ENCODE assay signal across 34 cellular contexts in the genomic region with DNA sequence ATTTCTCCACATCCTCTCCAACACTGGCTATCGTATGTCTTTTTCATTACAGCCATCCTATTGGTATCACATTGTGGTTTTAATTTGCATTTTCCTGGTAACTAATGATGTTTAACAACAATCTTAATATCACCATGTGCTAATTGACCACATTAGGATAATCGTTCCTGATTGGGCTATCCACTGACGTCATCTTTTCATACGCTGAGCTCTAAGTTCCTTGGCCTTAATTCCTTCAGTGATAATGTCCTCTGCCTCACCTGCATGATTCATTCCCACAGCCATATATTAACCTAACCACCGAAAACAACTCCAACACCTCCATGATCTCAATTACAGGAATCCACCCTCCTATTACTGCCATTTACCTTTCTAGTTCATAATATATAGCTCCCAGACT.
"Had no signal": no experiment of that assay in that cellular context is flagged by ENCODE, and none has a peak within 500 bp of the region (broad histone marks: within the 10 kb centered on the region; RNA-seq: fewer than 3 reads in every experiment).

No MANE protein-coding gene starts in this region.

- H3K27me3 ChIP-seq: adrenal gland, ascending aorta, body of pancreas, brain microvascular endothelial cell, breast epithelium, cardiac muscle cell had no signal

- H3K4me3 ChIP-seq: adrenal gland, ascending aorta, body of pancreas, breast epithelium, cardiac muscle cell had no signal

- H3K27ac ChIP-seq: adrenal gland, ascending aorta, body of pancreas, brain microvascular endothelial cell, breast epithelium, cardiac muscle cell had no signal

- H3K36me3 ChIP-seq: adrenal gland, ascending aorta, brain microvascular endothelial cell, breast epithelium, cardiac muscle cell had no signal

- DNase-seq: activated effector memory CD4-positive, alpha-beta T cell treated with anti-CD3 and anti-CD28 coated beads, Interleukin-2, amount 50 U/mL, for 16 hours; activated effector memory CD4-positive, alpha-beta T cell treated with Interleukin-2 at 50 U/mL for 16 hours; activated gamma-delta T cell; activated gamma-delta T cell treated with Interleukin-2 at 50 U/mL for 16 hours; activated naive CD4-positive, alpha-beta T cell; activated naive CD4-positive, alpha-beta T cell treated with anti-CD3 and anti-CD28 coated beads for 36 hours; activated naive CD4-positive, alpha-beta T cell treated with anti-CD3 and anti-CD28 coated beads, Interleukin-2, amount 10 ng/mL, durations not matched to agents 7 days and 5 days; activated naive CD4-positive, alpha-beta T cell treated with anti-CD3 and anti-CD28 coated beads, Interleukin-2, amount 50 U/mL, for 16 hours; activated naive CD4-positive, alpha-beta T cell treated with Interleukin-2 at 50 U/mL for 16 hours; activated naive CD8-positive, alpha-beta T cell treated with anti-CD3 and anti-CD28 coated beads for 36 hours; activated naive CD8-positive, alpha-beta T cell treated with anti-CD3 and anti-CD28 coated beads, Interleukin-2, amount 10 ng/mL, durations not matched to agents 7 days and 5 days; activated naive CD8-positive, alpha-beta T cell treated with anti-CD3 and anti-CD28 coated beads, Interleukin-2, amount 50 U/mL, for 24 hours; activated T-cell treated with anti-CD3 and anti-CD28 coated beads, Interleukin-2, amount 50 U/mL, for 1 hour; activated T-cell treated with anti-CD3 and anti-CD28 coated beads, Interleukin-2, amount 50 U/mL, for 24 hours; activated T-cell treated with anti-CD3 and anti-CD28 coated beads, Interleukin-2, amount 50 U/mL, for 4 hours; activated T-cell treated with anti-CD3 and anti-CD28 coated beads, Interleukin-2, amount 50 U/mL, for 48 hours; activated T-cell treated with anti-CD3 and anti-CD28 coated beads, Interleukin-2, amount 50 U/mL, for 72 hours; adrenal gland; amniotic stem cell; amygdala; anterior cingulate cortex; aorta; body of pancreas; brain microvascular endothelial cell; caudate nucleus; central memory CD4-positive, alpha-beta T cell; cerebellar nuclear complex had no signal

- H3K4me1 ChIP-seq: adrenal gland, ascending aorta, body of pancreas, breast epithelium had no signal

- FAIRE-seq: astrocyte, bronchial epithelial cell had no signal

- ATAC-seq: activated naive CD4-positive, alpha-beta T cell treated with anti-CD3 and anti-CD28 coated beads, Interleukin-2, amount 50 U/mL, for 72 hours; activated naive CD8-positive, alpha-beta T cell treated with anti-CD3 and anti-CD28 coated beads, Interleukin-2, amount 50 U/mL, for 24 hours; activated T-cell treated with anti-CD3 and anti-CD28 coated beads, Interleukin-2, amount 50 U/mL, for 4 hours; activated T-cell treated with anti-CD3 and anti-CD28 coated beads, Interleukin-2, amount 50 U/mL, for 72 hours; activated T-helper 17 cell treated with anti-CD3 and anti-CD28 coated beads, Interleukin-2, amount 50 U/mL, for 72 hours; body of pancreas had no signal

- H3K9me3 ChIP-seq: adrenal gland, ascending aorta had no signal
